3 cellular contexts compared by ENCODE assay signal in the genomic region with DNA sequence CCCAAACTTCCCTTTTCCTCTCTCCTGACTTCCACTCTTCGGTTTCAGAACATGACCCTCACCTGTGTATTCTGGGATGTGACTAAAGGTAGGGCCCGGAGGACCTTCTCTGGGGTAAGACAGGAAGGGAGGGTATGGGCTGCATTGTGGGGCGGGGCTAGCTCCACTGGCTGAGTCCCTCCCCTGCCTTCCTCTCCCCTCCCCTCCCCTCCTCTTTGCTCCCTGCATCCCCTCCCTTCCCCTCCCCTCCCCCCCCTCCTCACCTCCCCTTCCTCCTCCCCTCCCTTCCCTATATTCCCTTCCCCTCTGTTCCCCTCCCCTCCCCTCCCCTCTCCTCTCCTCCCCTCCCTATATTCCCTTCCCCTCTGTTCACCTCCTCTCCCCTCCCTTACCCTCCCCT.
TF ChIP-seq lines count a peak whose summit lies in the region.

No MANE protein-coding gene starts in this region.

TF ChIP-seq in HepG2, 621 proteins besides CTCF, POLR2A, EP300 and RAD21:
- TF ChIP-seq ISX (CRISPR knock-in tag; conservative IDR thresholded peaks at IDR 0.05): no peak
- no peak for TF ChIP-seq AKNA (CRISPR knock-in tag; IDR thresholded peaks at IDR 0.05; ENCODE audit: borderline replicate concordance)
- peak; percentile 71 for TF ChIP-seq PCBP2 (optimal IDR thresholded peaks at IDR 0.05; ENCODE audit: low read depth, low read length, poor library complexity, severe bottlenecking)
- no peak for TF ChIP-seq ZNF780A (CRISPR knock-in tag; IDR thresholded peaks at IDR 0.05)
- peak; percentile 53 for TF ChIP-seq HNRNPK (IDR thresholded peaks at IDR 0.05; ENCODE audit: low read depth, low read length, poor library complexity, severe bottlenecking)
- no peak for TF ChIP-seq KLF11 (CRISPR knock-in tag; IDR thresholded peaks at IDR 0.05)
- TF ChIP-seq RARA (CRISPR knock-in tag; IDR thresholded peaks at IDR 0.05): no peak
- 0 out of 2 replicates have a peak, but pooled peaks have one; percentile 43 for TF ChIP-seq PCBP1 (IDR thresholded peaks at IDR 0.05; ENCODE audit: borderline replicate concordance, low read depth, low read length)
- no peak for TF ChIP-seq SRSF9 (IDR thresholded peaks at IDR 0.05; ENCODE audit: borderline replicate concordance, insufficient read depth, low read depth, low read length, poor library complexity, severe bottlenecking)
TF ChIP-seq in HepG2: peak in this region for 3.

TF ChIP-seq in H1, 55 proteins besides CTCF, POLR2A, EP300 and RAD21:
- TF ChIP-seq BCL11A (IDR thresholded peaks at IDR 0.05; ENCODE audit: low read depth in 2 of 2, low read length in 2 of 2) (no peak), SAP30 (IDR thresholded peaks at IDR 0.05; ENCODE audit: insufficient read depth, insufficient replicate concordance, low read length) (no peak), RXRA (IDR thresholded peaks at IDR 0.05; ENCODE audit: insufficient read depth, low read depth, low read length) (no peak), CBX8 (IDR thresholded peaks at IDR 0.05; ENCODE audit: borderline replicate concordance, low read depth, low read length) (no peak), JUND (IDR thresholded peaks at IDR 0.05; ENCODE audit: low read length) (no peak), RBBP5 (IDR thresholded peaks at IDR 0.05; ENCODE audit: borderline replicate concordance, low read depth, low read length) (no peak), TEAD4 (IDR thresholded peaks at IDR 0.05; ENCODE audit: low read depth, low read length) (no peak), KDM4A (IDR thresholded peaks at IDR 0.05; ENCODE audit: low read depth, low read length, severe bottlenecking) (no peak), NANOG (IDR thresholded peaks at IDR 0.05; ENCODE audit: insufficient read depth, low read depth, low read length, poor library complexity, severe bottlenecking) (no peak), CBX5 (IDR thresholded peaks at IDR 0.05; ENCODE audit: low read depth, low read length) (no peak), E2F6 (IDR thresholded peaks at IDR 0.05) (no peak), POU5F1 (IDR thresholded peaks at IDR 0.05; ENCODE audit: low read depth, low read length) (no peak), SIX5 (IDR thresholded peaks at IDR 0.05; ENCODE audit: low read depth, low read length) (no peak), NRF1 (IDR thresholded peaks at IDR 0.05; ENCODE audit: low read depth, low read length) (no peak), RNF2 (IDR thresholded peaks at IDR 0.05; ENCODE audit: borderline replicate concordance, low read depth, low read length, missing control alignments, poor library complexity, severe bottlenecking) (no peak), MAFK (IDR thresholded peaks at IDR 0.05; ENCODE audit: low read depth, low read length) (no peak)

TF ChIP-seq in SK-N-SH treated with all-trans-retinoic acid at 6 μM for 48 hours, 23 proteins besides CTCF, POLR2A, EP300 and RAD21:
- TF ChIP-seq ZFP30 (CRISPR knock-in tag; IDR thresholded peaks at IDR 0.05): no peak
- no peak for TF ChIP-seq ZNF565 (CRISPR knock-in tag; conservative IDR thresholded peaks at IDR 0.05; ENCODE audit: low read depth)
- no peak for TF ChIP-seq ZNF70 (CRISPR knock-in tag; IDR thresholded peaks at IDR 0.05)
- TF ChIP-seq TCF4 (CRISPR knock-in tag; IDR thresholded peaks at IDR 0.05; ENCODE audit: borderline replicate concordance): no peak
- no peak for TF ChIP-seq GLIS3 (CRISPR knock-in tag; IDR thresholded peaks at IDR 0.05)
- TF ChIP-seq CSDC2 (CRISPR knock-in tag; IDR thresholded peaks at IDR 0.05): no peak
- TF ChIP-seq RARB (CRISPR knock-in tag; IDR thresholded peaks at IDR 0.05): no peak
